ENCODE assay signal across 1 cellular context in the genomic region with DNA sequence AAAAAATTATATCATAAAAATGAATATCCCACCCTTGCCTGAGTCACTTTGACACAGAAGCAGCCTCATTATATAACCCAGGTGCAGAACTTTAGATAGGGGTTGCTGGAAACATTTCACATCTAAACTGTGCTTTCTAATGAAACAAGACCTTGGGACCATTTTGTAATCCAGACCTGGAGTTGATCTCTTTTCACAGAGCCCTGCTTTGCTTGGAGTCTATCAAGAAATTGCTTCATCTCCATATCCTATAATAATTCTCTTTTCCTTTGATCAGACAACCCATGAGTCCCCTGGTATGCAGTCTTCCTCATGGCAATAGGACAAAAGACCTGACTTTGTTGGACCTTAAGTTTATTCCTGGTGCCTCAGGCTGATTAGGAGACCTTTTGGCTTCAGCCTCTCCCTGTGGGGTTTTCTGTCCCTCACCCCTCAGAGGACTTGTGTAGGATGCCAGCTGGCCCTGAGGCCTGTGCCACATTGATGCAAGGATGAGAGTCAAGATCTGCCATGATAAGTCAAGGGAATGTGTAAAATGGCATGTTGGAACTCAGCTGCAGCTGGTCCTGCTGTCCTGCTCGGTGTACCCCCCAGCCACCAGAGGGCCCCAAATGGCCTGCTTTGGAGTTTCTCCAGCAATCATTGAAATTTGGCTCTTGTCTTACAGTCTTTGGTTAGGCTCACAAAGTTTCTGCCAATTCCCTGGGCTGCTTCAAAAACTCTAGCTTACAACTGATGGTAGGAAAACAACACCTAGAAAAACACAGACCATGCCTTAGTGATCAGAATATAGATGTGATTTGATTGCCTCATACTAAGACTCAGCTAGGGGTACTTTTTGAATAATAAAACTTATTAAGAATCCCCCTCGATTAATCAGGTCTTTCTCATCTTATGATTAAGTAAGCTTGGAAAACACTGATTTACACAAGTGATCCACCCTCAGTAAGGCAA.
TF ChIP-seq lines count a peak whose summit lies in the region.

No MANE protein-coding gene starts in this region.

TF ChIP-seq in SK-N-SH treated with all-trans-retinoic acid at 6 μM for 48 hours, 23 proteins besides CTCF, POLR2A, EP300 and RAD21 (continued from another document):
- TF ChIP-seq, protein P1, sequence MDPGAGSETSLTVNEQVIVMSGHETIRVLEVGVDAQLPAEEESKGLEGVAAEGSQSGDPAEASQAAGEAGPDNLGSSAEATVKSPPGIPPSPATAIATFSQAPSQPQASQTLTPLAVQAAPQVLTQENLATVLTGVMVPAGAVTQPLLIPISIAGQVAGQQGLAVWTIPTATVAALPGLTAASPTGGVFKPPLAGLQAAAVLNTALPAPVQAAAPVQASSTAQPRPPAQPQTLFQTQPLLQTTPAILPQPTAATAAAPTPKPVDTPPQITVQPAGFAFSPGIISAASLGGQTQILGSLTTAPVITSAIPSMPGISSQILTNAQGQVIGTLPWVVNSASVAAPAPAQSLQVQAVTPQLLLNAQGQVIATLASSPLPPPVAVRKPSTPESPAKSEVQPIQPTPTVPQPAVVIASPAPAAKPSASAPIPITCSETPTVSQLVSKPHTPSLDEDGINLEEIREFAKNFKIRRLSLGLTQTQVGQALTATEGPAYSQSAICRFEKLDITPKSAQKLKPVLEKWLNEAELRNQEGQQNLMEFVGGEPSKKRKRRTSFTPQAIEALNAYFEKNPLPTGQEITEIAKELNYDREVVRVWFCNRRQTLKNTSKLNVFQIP (CRISPR knock-in tag; IDR thresholded peaks at IDR 0.05; ENCODE audit: borderline replicate concordance, low read depth): no peak
